Comparison of ENCODE assay signal across 23 cellular contexts in the genomic region with DNA sequence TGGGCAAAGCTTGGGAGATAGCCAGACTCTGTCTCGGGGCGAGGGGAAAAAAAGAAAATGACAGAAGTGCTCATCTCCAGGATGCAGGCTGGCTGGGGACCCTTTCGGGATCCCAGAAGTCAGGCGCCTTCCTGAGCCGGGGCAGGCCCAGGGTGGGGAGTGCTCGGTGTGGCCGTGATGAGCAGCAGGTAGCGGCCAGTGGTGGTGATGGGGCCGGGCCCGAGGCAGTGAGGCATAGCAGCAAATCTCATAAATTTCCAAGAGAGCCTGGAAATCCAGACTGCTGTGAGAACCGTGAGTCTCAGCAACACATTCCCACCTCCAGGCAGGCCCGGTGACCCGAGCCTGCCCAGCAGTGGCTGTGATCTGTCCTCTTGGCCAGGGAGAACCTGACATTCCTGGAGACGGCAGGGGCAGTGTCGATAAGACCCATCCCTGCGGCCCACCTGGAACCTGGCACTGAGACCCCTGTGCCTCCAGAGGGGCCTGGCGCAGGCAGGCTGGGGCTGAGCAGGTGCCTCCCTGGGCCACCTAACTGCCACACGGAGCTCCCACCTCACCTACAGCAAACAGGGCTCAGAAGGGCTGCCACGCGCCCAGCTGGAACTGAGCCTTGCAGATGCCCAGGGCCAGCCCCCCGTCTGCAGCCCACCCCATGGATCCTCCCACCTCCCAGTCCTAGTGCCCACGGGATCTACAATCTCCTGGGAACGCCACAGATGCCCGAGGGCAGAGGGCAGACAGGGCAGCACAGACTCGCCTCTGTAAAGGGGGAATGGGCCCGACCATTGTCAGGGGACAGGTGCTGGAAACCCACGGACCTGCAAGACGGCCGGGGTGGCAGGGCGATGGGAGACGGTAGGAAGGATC.
"Had no signal": no experiment of that assay in that cellular context is flagged by ENCODE, and none has a peak within 500 bp of the region (broad histone marks: within the 10 kb centered on the region; RNA-seq: fewer than 3 reads in every experiment).

No MANE protein-coding gene starts in this region.

- H3K27me3 ChIP-seq: brain microvascular endothelial cell, cardiac muscle cell had no signal

- H3K27ac ChIP-seq: brain microvascular endothelial cell, cardiac muscle cell had no signal

- H3K27ac Mint-ChIP-seq: activated CD8-positive, alpha-beta T cell treated with anti-CD3 and anti-CD28 coated beads, Interleukin-2, amount 10 ng/mL, durations not matched to agents 7 days and 5 days; WTC11 had no signal

- DNase-seq: activated CD4-positive, alpha-beta T cell treated with anti-CD3 and anti-CD28 coated beads for 48 hours; activated CD4-positive, alpha-beta T cell treated with anti-CD3 and anti-CD28 coated beads, Interleukin-2, amount 50 U/mL, for 4 hours; activated CD4-positive, CD25-positive, alpha-beta regulatory T cell treated with anti-CD3 and anti-CD28 coated beads, Interleukin-2, amount 50 U/mL, for 72 hours; activated CD8-positive, alpha-beta memory T cell treated with anti-CD3 and anti-CD28 coated beads, Interleukin-2, amount 50 U/mL, for 48 hours; activated CD8-positive, alpha-beta T cell treated with anti-CD3 and anti-CD28 coated beads, Interleukin-2, amount 10 ng/mL, durations not matched to agents 7 days and 5 days; activated effector memory CD4-positive, alpha-beta T cell treated with anti-CD3 and anti-CD28 coated beads, Interleukin-2, amount 50 U/mL, for 16 hours; activated naive CD4-positive, alpha-beta T cell treated with Interleukin-2 at 50 U/mL for 16 hours; activated T-cell treated with anti-CD3 and anti-CD28 coated beads, Interleukin-2, amount 50 U/mL, for 4 hours; amygdala; brain microvascular endothelial cell; KG1; NCI-H1048; NCI-H146; NCI-H187 treated with DMSO at 0.1 percent for 48 hours; NCI-H2081 treated with DMSO at 0.1 percent for 48 hours; NCI-H446; NCI-H524; SHP77 treated with DMSO at 0.1 percent for 48 hours; T-helper 17 cell; T-helper 9 cell had no signal

- ATAC-seq: activated CD8-positive, alpha-beta T cell treated with anti-CD3 and anti-CD28 coated beads, Interleukin-2, amount 10 ng/mL, durations not matched to agents 7 days and 5 days; activated naive CD4-positive, alpha-beta T cell treated with anti-CD3 and anti-CD28 coated beads, Interleukin-2, amount 50 U/mL, for 72 hours; activated T-cell treated with anti-CD3 and anti-CD28 coated beads, Interleukin-2, amount 50 U/mL, for 4 hours; T-helper 17 cell; WTC11 had no signal

- H3K9me3 Mint-ChIP-seq: activated naive CD4-positive, alpha-beta T cell treated with anti-CD3 and anti-CD28 coated beads, Interleukin-2, amount 50 U/mL, for 72 hours; activated T-cell treated with anti-CD3 and anti-CD28 coated beads, Interleukin-2, amount 50 U/mL, for 4 hours; WTC11 had no signal

- H3K4me1 Mint-ChIP-seq: WTC11 had no signal

- H3K27me3 Mint-ChIP-seq: T-helper 17 cell had no signal

- H3K4me3 ChIP-seq: cardiac muscle cell had no signal

- H3K4me3 Mint-ChIP-seq: activated CD8-positive, alpha-beta T cell treated with anti-CD3 and anti-CD28 coated beads, Interleukin-2, amount 10 ng/mL, durations not matched to agents 7 days and 5 days; activated T-cell treated with anti-CD3 and anti-CD28 coated beads, Interleukin-2, amount 50 U/mL, for 4 hours; T-helper 17 cell; WTC11 had no signal
